ENCODE assay signal across 26 cellular contexts in the genomic region with DNA sequence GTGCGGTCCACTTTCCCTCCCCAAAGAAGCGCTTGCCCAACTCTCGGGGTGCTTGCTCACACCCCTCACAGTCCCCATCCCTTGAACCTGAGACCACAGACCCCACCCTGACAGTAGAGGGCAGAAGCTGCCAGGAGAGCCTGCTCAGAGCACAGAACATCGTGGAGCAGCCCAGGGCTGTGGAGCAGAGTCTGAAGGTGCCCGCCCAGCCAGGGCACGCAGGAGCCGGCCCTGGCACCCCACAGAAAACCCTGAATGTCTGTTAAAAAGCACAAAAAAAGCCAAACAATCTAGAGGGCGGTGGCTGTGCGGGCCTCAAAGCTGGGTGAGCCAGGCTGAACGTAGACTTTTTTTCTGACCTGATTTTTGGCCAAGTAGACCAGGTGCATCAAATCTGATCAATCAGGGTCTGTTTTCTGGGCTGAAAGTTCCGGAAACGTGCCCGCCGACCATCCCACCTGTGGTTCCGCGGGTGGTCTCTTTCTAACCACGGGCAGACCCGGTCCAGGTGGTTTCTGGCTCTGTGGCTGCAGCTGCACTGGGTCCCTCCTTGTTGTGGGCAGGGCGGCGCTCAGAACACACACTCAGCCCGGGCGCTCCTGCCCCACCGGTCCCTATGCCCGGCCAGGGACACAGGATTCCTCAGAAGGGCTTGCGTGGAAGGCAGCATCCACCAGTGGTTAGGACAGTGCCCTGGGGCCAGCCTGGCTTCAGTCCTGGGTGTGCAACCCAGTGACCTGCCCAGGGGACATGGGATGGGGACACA.
DNase-seq lines count a peak whose midpoint lies in the region; ATAC-seq and TF ChIP-seq lines count a peak whose summit lies in the region.
"Had no signal": no experiment of that assay in that cellular context is flagged by ENCODE, and none has a peak within 500 bp of the region (broad histone marks: within the 10 kb centered on the region; RNA-seq: fewer than 3 reads in every experiment).

No MANE protein-coding gene starts in this region.

- H3K4me3 Mint-ChIP-seq in activated naive CD8-positive, alpha-beta T cell treated with anti-CD3 and anti-CD28 coated beads, Interleukin-2, amount 10 ng/mL, durations not matched to agents 7 days and 5 days = no peak overlapping the region
- H3K4me3 Mint-ChIP-seq in activated naive CD8-positive, alpha-beta T cell treated with anti-CD3 and anti-CD28 coated beads for 36 hours = no peak overlapping the region
- no peak overlapping the region for H3K4me3 Mint-ChIP-seq in endodermal cell
- H3K4me3 Mint-ChIP-seq in stimulated activated memory B cell treated with anti-CD40 and anti-IgM and Interleukin-4, amounts not matched to agents 10 μg/mL and 1 μg/mL and 100 μg/mL, for 72 hours = no peak overlapping the region
- H3K4me3 Mint-ChIP-seq: activated B cell treated with CpG ODN at 0.5 μM for 24 hours; activated T-helper 17 cell treated with anti-CD3 and anti-CD28 coated beads, Interleukin-2, amount 50 U/mL, for 72 hours; CD4-positive, alpha-beta memory T cell; nephron progenitor cell had no signal

- H3K4me3 ChIP-seq in OCI-LY1 (ENCODE audit: low read depth, low read length, poor library complexity, severe bottlenecking) (no peak overlapping the region), endodermal cell (ENCODE audit: low read length) (no peak overlapping the region), tibial artery (no peak overlapping the region)
- H3K4me3 ChIP-seq: adrenal gland, dorsolateral prefrontal cortex, gastrocnemius medialis, prostate gland, skin epidermis had no signal

- ATAC-seq in activated naive CD8-positive, alpha-beta T cell treated with anti-CD3 and anti-CD28 coated beads, Interleukin-2, amount 10 ng/mL, durations not matched to agents 7 days and 5 days (ENCODE audit: low read depth) = no peak
- peak; percentile 39 for ATAC-seq in stimulated activated memory B cell treated with anti-CD40 and anti-IgM and Interleukin-4, amounts not matched to agents 10 μg/mL and 1 μg/mL and 100 μg/mL, for 72 hours
- no peak for ATAC-seq in GM19455 (IDR thresholded peaks at IDR 0.05; ENCODE audit: unreplicated experiment)
- ATAC-seq: activated T-helper 17 cell treated with anti-CD3 and anti-CD28 coated beads, Interleukin-2, amount 50 U/mL, for 72 hours; gastrocnemius medialis had no signal

- no peak overlapping the region for H3K4me2 ChIP-seq in OCI-LY1 (ENCODE audit: low read length)
- H3K4me2 ChIP-seq: KMS-11 had no signal

- peak; percentile 19 for DNase-seq in activated naive CD8-positive, alpha-beta T cell treated with anti-CD3 and anti-CD28 coated beads, Interleukin-2, amount 10 ng/mL, durations not matched to agents 7 days and 5 days
- DNase-seq in activated naive CD8-positive, alpha-beta T cell treated with anti-CD3 and anti-CD28 coated beads for 36 hours = no peak
- DNase-seq in endodermal cell (peak; percentile 39), foreskin melanocyte (no peak), tibial artery (no peak)
- DNase-seq: activated B cell treated with CpG ODN at 0.5 μM for 24 hours; CD4-positive, alpha-beta memory T cell; DMS79 treated with DMSO at 0.1 percent for 48 hours; gastrocnemius medialis; MV-4-11; NCI-H2081 treated with DMSO at 0.1 percent for 48 hours; NCI-H510A; nephron progenitor cell; SIG-M5; stimulated activated CD4-positive, alpha-beta T cell treated with anti-CD3 and anti-CD28 coated beads, Interleukin-4, amount 100 ng/mL, for 24 hours; substantia nigra had no signal

- no peaks in the 10 kb centered on the region for H3K9me3 Mint-ChIP-seq in activated naive CD8-positive, alpha-beta T cell treated with anti-CD3 and anti-CD28 coated beads, Interleukin-2, amount 10 ng/mL, durations not matched to agents 7 days and 5 days
- peaks cover 11% of the 10 kb centered on the region for H3K9me3 Mint-ChIP-seq in activated naive CD8-positive, alpha-beta T cell treated with anti-CD3 and anti-CD28 coated beads for 36 hours
- H3K9me3 Mint-ChIP-seq in endodermal cell = peaks cover 15% of the 10 kb centered on the region
- peaks cover 10% of the 10 kb centered on the region for H3K9me3 Mint-ChIP-seq in stimulated activated memory B cell treated with anti-CD40 and anti-IgM and Interleukin-4, amounts not matched to agents 10 μg/mL and 1 μg/mL and 100 μg/mL, for 72 hours

- H3K36me3 ChIP-seq in OCI-LY1 (ENCODE audit: insufficient read depth, low read length) (no peaks in the 10 kb centered on the region), endodermal cell (ENCODE audit: control insufficient read depth, insufficient read depth, low read length) (no peaks in the 10 kb centered on the region), tibial artery (no peaks in the 10 kb centered on the region)
- H3K36me3 ChIP-seq: adrenal gland, gastrocnemius medialis, prostate gland had no signal

- intact Hi-C loops in tibial artery (cut with DNase I; ENCODE audit: low total_unique reads) = no loop called here

- no peaks in the 10 kb centered on the region for H3K79me2 ChIP-seq in OCI-LY1 (ENCODE audit: insufficient read depth, low read length)

- no peak overlapping the region for H3K27ac Mint-ChIP-seq in activated naive CD8-positive, alpha-beta T cell treated with anti-CD3 and anti-CD28 coated beads, Interleukin-2, amount 10 ng/mL, durations not matched to agents 7 days and 5 days
- H3K27ac Mint-ChIP-seq in activated naive CD8-positive, alpha-beta T cell treated with anti-CD3 and anti-CD28 coated beads for 36 hours = no peak overlapping the region
- no peak overlapping the region for H3K27ac Mint-ChIP-seq in endodermal cell
- no peak overlapping the region for H3K27ac Mint-ChIP-seq in stimulated activated memory B cell treated with anti-CD40 and anti-IgM and Interleukin-4, amounts not matched to agents 10 μg/mL and 1 μg/mL and 100 μg/mL, for 72 hours
- H3K27ac Mint-ChIP-seq: activated B cell treated with CpG ODN at 0.5 μM for 24 hours; activated T-helper 17 cell treated with anti-CD3 and anti-CD28 coated beads, Interleukin-2, amount 50 U/mL, for 72 hours; CD4-positive, alpha-beta memory T cell; nephron progenitor cell had no signal

- no peak overlapping the region for H3K27ac ChIP-seq in OCI-LY1 (ENCODE audit: low read depth, low read length, poor library complexity, severe bottlenecking)
- H3K27ac ChIP-seq in endodermal cell (ENCODE audit: low read depth, low read length) = no peak overlapping the region
- no peak overlapping the region for H3K27ac ChIP-seq in tibial artery
- H3K27ac ChIP-seq: adrenal gland, dorsolateral prefrontal cortex, epithelial cell of prostate, gastrocnemius medialis, KMS-11, prostate gland, skin epidermis had no signal

- TF ChIP-seq CTCF in OCI-LY1 (IDR thresholded peaks at IDR 0.05; ENCODE audit: low read length) = peak; percentile 21; the same call in 1 of the 2 replicates
- peak; percentile 24 for TF ChIP-seq CTCF in endodermal cell (conservative IDR thresholded peaks at IDR 0.05)
- TF ChIP-seq CTCF in tibial artery (IDR thresholded peaks at IDR 0.05) = no peak

- H2AFZ ChIP-seq in OCI-LY1 (ENCODE audit: low read length) = no peak overlapping the region

- no peaks in the 10 kb centered on the region for H3K4me1 Mint-ChIP-seq in activated naive CD8-positive, alpha-beta T cell treated with anti-CD3 and anti-CD28 coated beads, Interleukin-2, amount 10 ng/mL, durations not matched to agents 7 days and 5 days
- peaks cover under 1% of the 10 kb centered on the region for H3K4me1 Mint-ChIP-seq in activated naive CD8-positive, alpha-beta T cell treated with anti-CD3 and anti-CD28 coated beads for 36 hours
- H3K4me1 Mint-ChIP-seq in endodermal cell = no peaks in the 10 kb centered on the region
- no peaks in the 10 kb centered on the region for H3K4me1 Mint-ChIP-seq in stimulated activated memory B cell treated with anti-CD40 and anti-IgM and Interleukin-4, amounts not matched to agents 10 μg/mL and 1 μg/mL and 100 μg/mL, for 72 hours
- H3K4me1 Mint-ChIP-seq: activated B cell treated with CpG ODN at 0.5 μM for 24 hours; activated T-helper 17 cell treated with anti-CD3 and anti-CD28 coated beads, Interleukin-2, amount 50 U/mL, for 72 hours; CD4-positive, alpha-beta memory T cell; nephron progenitor cell had no signal

- WGBS in endodermal cell (ENCODE audit: insufficient coverage in 1 of 2, insufficient read length in 1 of 2), 2 experiments = 91% methylated on average over 19 to 25 of the region's 25 CpGs

- H3K4me1 ChIP-seq in OCI-LY1 (ENCODE audit: insufficient read depth, low read length, severe bottlenecking) (no peaks in the 10 kb centered on the region), endodermal cell (ENCODE audit: control insufficient read depth, insufficient read depth, low read length) (no peaks in the 10 kb centered on the region), tibial artery (no peaks in the 10 kb centered on the region)
- H3K4me1 ChIP-seq: adrenal gland, gastrocnemius medialis, prostate gland had no signal

- H3K9me2 ChIP-seq in OCI-LY1 (ENCODE audit: low read depth, low read length) = no peaks in the 10 kb centered on the region

- no peaks in the 10 kb centered on the region for H3K36me3 Mint-ChIP-seq in activated naive CD8-positive, alpha-beta T cell treated with anti-CD3 and anti-CD28 coated beads, Interleukin-2, amount 10 ng/mL, durations not matched to agents 7 days and 5 days
- peaks cover 2% of the 10 kb centered on the region for H3K36me3 Mint-ChIP-seq in activated naive CD8-positive, alpha-beta T cell treated with anti-CD3 and anti-CD28 coated beads for 36 hours
- no peaks in the 10 kb centered on the region for H3K36me3 Mint-ChIP-seq in endodermal cell (ENCODE audit: low read depth)
- H3K36me3 Mint-ChIP-seq in stimulated activated memory B cell treated with anti-CD40 and anti-IgM and Interleukin-4, amounts not matched to agents 10 μg/mL and 1 μg/mL and 100 μg/mL, for 72 hours = no peaks in the 10 kb centered on the region
- H3K36me3 Mint-ChIP-seq: CD4-positive, alpha-beta memory T cell had no signal

- H3K27me3 Mint-ChIP-seq in activated naive CD8-positive, alpha-beta T cell treated with anti-CD3 and anti-CD28 coated beads, Interleukin-2, amount 10 ng/mL, durations not matched to agents 7 days and 5 days = no peaks in the 10 kb centered on the region
- no peaks in the 10 kb centered on the region for H3K27me3 Mint-ChIP-seq in activated naive CD8-positive, alpha-beta T cell treated with anti-CD3 and anti-CD28 coated beads for 36 hours
- H3K27me3 Mint-ChIP-seq in endodermal cell (ENCODE audit: insufficient read depth) = peaks cover 5% of the 10 kb centered on the region
- H3K27me3 Mint-ChIP-seq in stimulated activated memory B cell treated with anti-CD40 and anti-IgM and Interleukin-4, amounts not matched to agents 10 μg/mL and 1 μg/mL and 100 μg/mL, for 72 hours = no peaks in the 10 kb centered on the region
- H3K27me3 Mint-ChIP-seq: activated B cell treated with CpG ODN at 0.5 μM for 24 hours; activated T-helper 17 cell treated with anti-CD3 and anti-CD28 coated beads, Interleukin-2, amount 50 U/mL, for 72 hours; CD4-positive, alpha-beta memory T cell had no signal

- H3K27me3 ChIP-seq in OCI-LY1 (ENCODE audit: insufficient read depth, low read length) (0 out of 2 replicates have a peak, but pooled peaks cover 4% of the 10 kb centered on the region), endodermal cell (ENCODE audit: control insufficient read depth, insufficient read depth, low read length, poor library complexity, severe bottlenecking) (no peaks in the 10 kb centered on the region), tibial artery (no peaks in the 10 kb centered on the region)
- H3K27me3 ChIP-seq: adrenal gland had no signal

- no peaks in the 10 kb centered on the region for H3F3A ChIP-seq in OCI-LY1 (ENCODE audit: insufficient read depth, low read length)

- H4K20me1 ChIP-seq in OCI-LY1 (ENCODE audit: insufficient read depth, low read length) = no peaks in the 10 kb centered on the region

- H3K9ac ChIP-seq in OCI-LY1 (ENCODE audit: low read length) (no peak overlapping the region), endodermal cell (ENCODE audit: extremely low read depth, low read length, poor library complexity, severe bottlenecking) (no peak overlapping the region)
- H3K9ac ChIP-seq: KMS-11 had no signal

- H3K9me3 ChIP-seq in OCI-LY1 (ENCODE audit: low read length) (peaks cover 5% of the 10 kb centered on the region; the same call in 1 of the 2 replicates), endodermal cell (ENCODE audit: control insufficient read depth, low read length) (peaks cover 16% of the 10 kb centered on the region), tibial artery (peaks cover 0 to 26% (median 15%) of the 10 kb centered on the region in 3 donors)
- H3K9me3 ChIP-seq: adrenal gland, gastrocnemius medialis, prostate gland had no signal

- POLR2A ChIA-PET in activated naive CD8-positive, alpha-beta T cell treated with anti-CD3 and anti-CD28 coated beads, Interleukin-2, amount 10 ng/mL, durations not matched to agents 7 days and 5 days (lab: Charles Lee) = no interaction called here

Comparison
In these comparisons a context has a peak if more than half of its experiments do, and no peak if none do; other contexts are left out.
1. DNase-seq: peak in activated naive CD8-positive, alpha-beta T cell treated with anti-CD3 and anti-CD28 coated beads, Interleukin-2, amount 10 ng/mL, durations not matched to agents 7 days and 5 days (single experiment) and endodermal cell (single experiment); none in activated naive CD8-positive, alpha-beta T cell treated with anti-CD3 and anti-CD28 coated beads for 36 hours (single experiment), foreskin melanocyte (single experiment) and tibial artery (0 of 2).
2. CTCF ChIP-seq: peak in OCI-LY1 (single experiment) and endodermal cell (single experiment); none in tibial artery (0 of 2).